1 cellular context compared by ENCODE assay signal in genomic region chr1:220969281-220969680, GRCh38.
TF ChIP-seq lines count a peak whose summit lies in the region.

No MANE protein-coding gene starts in this region.

TF ChIP-seq in HEK293, 187 proteins besides CTCF, POLR2A, EP300 and RAD21 (continued from another document):
- TF ChIP-seq ZNF280D (tag by site-specific recombination; IDR thresholded peaks at IDR 0.05) (peak; percentile 58; the same call in 1 of the 2 replicates), ZNF146 (tag by site-specific recombination; IDR thresholded peaks at IDR 0.05) (peak; percentile 88)
